ENCODE assay signal across 35 cellular contexts in the genomic region with DNA sequence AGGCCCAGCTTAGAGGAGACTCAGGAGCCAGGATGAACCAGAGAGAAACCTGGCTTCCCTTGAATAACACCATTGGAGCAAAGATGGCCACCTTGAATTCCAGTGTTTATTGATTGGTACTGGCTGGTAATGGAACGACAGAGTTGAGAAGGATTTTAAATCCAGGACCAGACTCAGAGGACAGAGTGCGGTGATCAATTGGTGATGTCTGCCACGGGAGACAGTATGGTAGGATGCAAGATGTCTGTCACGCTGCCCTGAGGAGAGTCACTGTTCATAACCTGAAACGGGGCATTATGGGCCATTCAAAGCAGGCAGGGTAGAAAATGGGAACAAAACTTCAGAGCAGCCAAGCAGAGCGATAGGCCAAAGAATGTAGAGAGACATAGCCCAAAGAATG. TPM values are rescaled to one million over a fixed set of nuclear protein-coding genes. Genes with fewer than 3 reads are reported as not detected.
"Had no signal": no experiment of that assay in that cellular context is flagged by ENCODE, and none has a peak within 500 bp of the region (broad histone marks: within the 10 kb centered on the region; RNA-seq: fewer than 3 reads in every experiment).

No MANE protein-coding gene starts in this region.

- H3K27me3 Mint-ChIP-seq: activated naive CD8-positive, alpha-beta T cell had no signal

- H3K27me3 ChIP-seq: brain microvascular endothelial cell had no signal

- H3K36me3 Mint-ChIP-seq: activated naive CD8-positive, alpha-beta T cell had no signal

- H3K36me3 ChIP-seq: brain microvascular endothelial cell, esophagus squamous epithelium, gastroesophageal sphincter, WERI-Rb-1 had no signal

- H3K4me3 ChIP-seq: esophagus squamous epithelium, gastroesophageal sphincter had no signal

- H3K4me1 Mint-ChIP-seq: activated B cell treated with CpG ODN at 0.5 μM for 24 hours; activated T-helper 17 cell treated with anti-CD3 and anti-CD28 coated beads, Interleukin-2, amount 50 U/mL, for 72 hours; T-helper 17 cell had no signal

- H3K4me3 Mint-ChIP-seq: activated B cell treated with CpG ODN at 0.5 μM for 24 hours; activated CD8-positive, alpha-beta T cell treated with anti-CD3 and anti-CD28 coated beads for 36 hours; activated naive CD8-positive, alpha-beta T cell; activated T-cell treated with anti-CD3 and anti-CD28 coated beads, Interleukin-2, amount 50 U/mL, for 4 hours; activated T-helper 17 cell treated with anti-CD3 and anti-CD28 coated beads, Interleukin-2, amount 50 U/mL, for 72 hours; T-helper 17 cell; T-helper 2 cell treated with Interferon-gamma antibody and Interleukin-4, amounts not matched to agents 5 μg/mL and 100 μg/mL, for 36 hours had no signal

- DNase-seq: activated B cell treated with CpG ODN at 0.5 μM for 24 hours; activated CD4-positive, alpha-beta T cell treated with anti-CD3 and anti-CD28 coated beads for 48 hours; activated CD4-positive, alpha-beta T cell treated with anti-CD3 and anti-CD28 coated beads, Interleukin-2, amount 50 U/mL, for 1 hour; activated CD4-positive, alpha-beta T cell treated with anti-CD3 and anti-CD28 coated beads, Interleukin-2, amount 50 U/mL, for 48 hours; activated CD8-positive, alpha-beta memory T cell treated with anti-CD3 and anti-CD28 coated beads for 24 hours; activated CD8-positive, alpha-beta T cell treated with anti-CD3 and anti-CD28 coated beads for 36 hours; activated effector memory CD4-positive, alpha-beta T cell treated with Interleukin-2 at 50 U/mL for 16 hours; activated gamma-delta T cell treated with Interleukin-2 at 50 U/mL for 16 hours; activated naive CD4-positive, alpha-beta T cell treated with anti-CD3 and anti-CD28 coated beads, Interleukin-2, amount 50 U/mL, for 16 hours; activated naive CD4-positive, alpha-beta T cell treated with Interleukin-2 at 50 U/mL for 16 hours; activated T-cell treated with anti-CD3 and anti-CD28 coated beads, Interleukin-2, amount 50 U/mL, for 4 hours; amniotic stem cell; anterior cingulate cortex; brain microvascular endothelial cell; effector CD8-positive, alpha-beta T cell; esophagus squamous epithelium; foreskin melanocyte; T-helper 1 cell; T-helper 17 cell; T1000; WERI-Rb-1 had no signal

- H3K9me3 ChIP-seq: esophagus squamous epithelium, gastroesophageal sphincter had no signal

- H3K27ac ChIP-seq: brain microvascular endothelial cell, epithelial cell of prostate, esophagus squamous epithelium, gastroesophageal sphincter, WERI-Rb-1 had no signal

- H3K27ac Mint-ChIP-seq: activated B cell treated with CpG ODN at 0.5 μM for 24 hours; activated CD8-positive, alpha-beta T cell treated with anti-CD3 and anti-CD28 coated beads for 36 hours; activated T-helper 17 cell treated with anti-CD3 and anti-CD28 coated beads, Interleukin-2, amount 50 U/mL, for 72 hours; T-helper 17 cell; T-helper 2 cell treated with Interferon-gamma antibody and Interleukin-4, amounts not matched to agents 5 μg/mL and 100 μg/mL, for 36 hours had no signal

- H3K4me1 ChIP-seq: esophagus squamous epithelium, gastroesophageal sphincter had no signal

- FAIRE-seq: astrocyte, colon, endothelial cell of umbilical vein had no signal

- H3K9me3 Mint-ChIP-seq: activated B cell treated with CpG ODN at 0.5 μM for 24 hours; activated CD8-positive, alpha-beta T cell treated with anti-CD3 and anti-CD28 coated beads for 36 hours; activated T-cell treated with anti-CD3 and anti-CD28 coated beads, Interleukin-2, amount 50 U/mL, for 4 hours; activated T-helper 17 cell treated with anti-CD3 and anti-CD28 coated beads, Interleukin-2, amount 50 U/mL, for 72 hours; T-helper 2 cell treated with Interferon-gamma antibody and Interleukin-4, amounts not matched to agents 5 μg/mL and 100 μg/mL, for 36 hours had no signal

RNA-seq across cellular contexts. Expression of a gene that starts 55.4 kb away (rescaled TPM):
- total RNA-seq: activated B cell treated with CpG ODN at 0.5 μM for 24 hours; activated CD8-positive, alpha-beta T cell treated with anti-CD3 and anti-CD28 coated beads for 36 hours; activated T-cell treated with anti-CD3 and anti-CD28 coated beads, Interleukin-2, amount 50 U/mL, for 4 hours; activated T-helper 17 cell treated with anti-CD3 and anti-CD28 coated beads, Interleukin-2, amount 50 U/mL, for 72 hours; astrocyte; chondrocyte; dermis microvascular lymphatic vessel endothelial cell; endothelial cell of umbilical vein; esophagus squamous epithelium; fibroblast of lung; fibroblast of villous mesenchyme; gastroesophageal sphincter; glomerular endothelial cell; T-helper 17 cell had no signal
- polyA plus RNA-seq: endothelial cell of umbilical vein, esophagus, fibroblast of lung had no signal
